Comparison of ENCODE assay signal across 1 cellular context in the genomic region with DNA sequence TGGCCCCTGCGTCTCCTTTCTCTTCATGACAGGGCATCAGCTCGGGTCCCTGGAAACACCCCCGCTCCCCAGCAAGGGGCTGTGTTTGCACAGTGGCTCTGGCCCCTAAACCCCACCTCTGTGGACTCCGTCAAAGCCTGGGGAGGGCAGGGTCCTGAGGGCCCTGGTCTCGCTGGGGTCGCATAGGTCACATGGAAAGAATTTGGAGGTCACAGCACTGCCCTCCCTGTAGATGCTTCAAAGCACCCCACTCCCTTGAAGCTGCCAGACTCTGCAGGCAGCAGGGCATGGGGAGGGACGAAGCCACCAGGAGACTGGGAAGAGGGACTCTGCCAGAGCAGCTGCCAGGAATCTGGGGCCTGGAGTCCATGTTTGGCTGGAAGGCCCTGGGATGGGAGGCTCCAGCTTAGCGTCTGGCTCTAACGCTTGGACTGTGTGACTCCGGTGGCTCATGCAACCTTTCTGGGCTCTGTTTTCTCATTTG.
TF ChIP-seq lines count a peak whose summit lies in the region.

No MANE protein-coding gene starts in this region.

TF ChIP-seq in SK-N-SH treated with all-trans-retinoic acid at 6 μM for 48 hours, 23 proteins besides CTCF, POLR2A, EP300 and RAD21 (continued from another document):
- TF ChIP-seq, protein P1, sequence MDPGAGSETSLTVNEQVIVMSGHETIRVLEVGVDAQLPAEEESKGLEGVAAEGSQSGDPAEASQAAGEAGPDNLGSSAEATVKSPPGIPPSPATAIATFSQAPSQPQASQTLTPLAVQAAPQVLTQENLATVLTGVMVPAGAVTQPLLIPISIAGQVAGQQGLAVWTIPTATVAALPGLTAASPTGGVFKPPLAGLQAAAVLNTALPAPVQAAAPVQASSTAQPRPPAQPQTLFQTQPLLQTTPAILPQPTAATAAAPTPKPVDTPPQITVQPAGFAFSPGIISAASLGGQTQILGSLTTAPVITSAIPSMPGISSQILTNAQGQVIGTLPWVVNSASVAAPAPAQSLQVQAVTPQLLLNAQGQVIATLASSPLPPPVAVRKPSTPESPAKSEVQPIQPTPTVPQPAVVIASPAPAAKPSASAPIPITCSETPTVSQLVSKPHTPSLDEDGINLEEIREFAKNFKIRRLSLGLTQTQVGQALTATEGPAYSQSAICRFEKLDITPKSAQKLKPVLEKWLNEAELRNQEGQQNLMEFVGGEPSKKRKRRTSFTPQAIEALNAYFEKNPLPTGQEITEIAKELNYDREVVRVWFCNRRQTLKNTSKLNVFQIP (CRISPR knock-in tag; IDR thresholded peaks at IDR 0.05; ENCODE audit: borderline replicate concordance, low read depth) = no peak
- no peak for TF ChIP-seq TSHZ2 (CRISPR knock-in tag; IDR thresholded peaks at IDR 0.05)
- no peak for TF ChIP-seq OSR1 (CRISPR knock-in tag; IDR thresholded peaks at IDR 0.05)
- no peak for TF ChIP-seq TCF4 (CRISPR knock-in tag; IDR thresholded peaks at IDR 0.05; ENCODE audit: borderline replicate concordance)
- no peak for TF ChIP-seq ZC3H10 (CRISPR knock-in tag; IDR thresholded peaks at IDR 0.05)
- TF ChIP-seq ZFP30 (CRISPR knock-in tag; IDR thresholded peaks at IDR 0.05) = no peak
- no peak for TF ChIP-seq ESRRG (CRISPR knock-in tag; IDR thresholded peaks at IDR 0.05)
TF ChIP-seq in SK-N-SH treated with all-trans-retinoic acid at 6 μM for 48 hours: peak in this region for 0.
